In genomic region chr17:39640493-39641118, GRCh38 we compare ENCODE assay signal across 1 cellular context.
TF ChIP-seq lines count a peak whose summit lies in the region.

No MANE protein-coding gene starts in this region.

TF ChIP-seq in H1, 55 proteins besides CTCF, POLR2A, EP300 and RAD21:
- TF ChIP-seq GTF2F1 (IDR thresholded peaks at IDR 0.05; ENCODE audit: borderline replicate concordance, low read depth, low read length), result no peak
TF ChIP-seq in H1: peak in this region for 0.
